ENCODE assay signal across 14 cellular contexts in the genomic region with DNA sequence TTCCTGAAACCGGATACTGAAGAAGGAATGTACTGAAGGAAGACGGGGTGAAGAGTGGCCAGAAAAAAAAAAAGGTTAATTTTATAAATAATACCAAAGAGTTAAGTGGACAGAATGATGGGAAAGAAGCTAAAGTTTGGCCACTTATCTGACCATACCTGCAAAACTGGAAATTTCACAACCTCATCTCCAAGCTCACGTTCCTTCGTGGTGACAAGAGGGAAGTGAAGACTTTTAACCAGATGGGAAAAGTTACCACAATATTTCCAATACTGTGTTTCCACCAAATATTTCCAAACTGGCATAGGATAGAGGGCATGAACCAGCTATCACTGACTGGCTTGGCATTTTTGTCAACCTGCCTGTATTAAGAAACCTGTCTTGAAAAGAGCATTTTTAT. TPM values are rescaled to one million over a fixed set of nuclear protein-coding genes. Genes with fewer than 3 reads are reported as not detected.
DNase-seq lines count a peak whose midpoint lies in the region; TF ChIP-seq lines count a peak whose summit lies in the region.
"Had no signal": no experiment of that assay in that cellular context is flagged by ENCODE, and none has a peak within 500 bp of the region (broad histone marks: within the 10 kb centered on the region; RNA-seq: fewer than 3 reads in every experiment).

No MANE protein-coding gene starts in this region.

- WGBS in mammary epithelial cell (ENCODE audit: low coverage, missing lambda C conversion rate) = 54% methylated on average over 4 of the region's 4 CpGs

- H3K36me3 ChIP-seq in BLaER1 (no peaks in the 10 kb centered on the region; the same call in 1 of the 2 replicates), mammary epithelial cell (ENCODE audit: insufficient read depth, low read length) (no peaks in the 10 kb centered on the region), parathyroid adenoma (ENCODE audit: control insufficient read depth, insufficient read depth, low read length) (no peaks in the 10 kb centered on the region), colonic mucosa (no peaks in the 10 kb centered on the region)
- H3K36me3 ChIP-seq: Peyer's patch had no signal

- dilution Hi-C loops in mammary epithelial cell (cut with HindIII; ENCODE audit: low sequenced_read_pairs) = no loop called here

- H2AFZ ChIP-seq in mammary epithelial cell (ENCODE audit: low read depth, low read length) (no peak overlapping the region), parathyroid adenoma (no peak overlapping the region)

- CTCF ChIA-PET in mammary epithelial cell (lab: Charles Lee; ENCODE audit: low non-redundant PET) = no interaction called here

- intact Hi-C loops in mammary epithelial cell (cut with micrococcal nuclease) (loop anchor here (5.0 kb wide), 1 partner anchor 160 kb away; no protein-coding TSS in a partner anchor), colonic mucosa (cut with DNase I) (no loop called here)

- H3K27me3 ChIP-seq in BLaER1 = no peaks in the 10 kb centered on the region
- no peaks in the 10 kb centered on the region for H3K27me3 ChIP-seq in mammary epithelial cell (ENCODE audit: insufficient read depth, low read length)
- no peaks in the 10 kb centered on the region for H3K27me3 ChIP-seq in parathyroid adenoma (ENCODE audit: control insufficient read depth, insufficient read depth, low read length)
- H3K27me3 ChIP-seq in colonic mucosa = no peaks in the 10 kb centered on the region
- H3K27me3 ChIP-seq: Peyer's patch had no signal

- H3K4me2 ChIP-seq in BLaER1 = peak overlapping the region; percentile 88
- peak overlapping the region; percentile 2 for H3K4me2 ChIP-seq in mammary epithelial cell (ENCODE audit: insufficient read depth, low read depth, low read length)
- peak overlapping the region; percentile 0 for H3K4me2 ChIP-seq in parathyroid adenoma (ENCODE audit: low read length)

- peaks cover 5% of the 10 kb centered on the region; the same call in 1 of the 2 replicates for H3K9me3 ChIP-seq in BLaER1
- no peaks in the 10 kb centered on the region for H3K9me3 ChIP-seq in mammary epithelial cell (replicated peaks; ENCODE audit: insufficient read depth, low read length)
- no peaks in the 10 kb centered on the region for H3K9me3 ChIP-seq in parathyroid adenoma (ENCODE audit: control insufficient read depth, low read length)
- H3K9me3 ChIP-seq in colonic mucosa = no peaks in the 10 kb centered on the region
- H3K9me3 ChIP-seq: Peyer's patch had no signal

- TF ChIP-seq CTCF in mammary epithelial cell (conservative IDR thresholded peaks at IDR 0.05 in 1 of 2, IDR thresholded peaks at IDR 0.05 in 1 of 2; ENCODE audit: extremely low read depth in 1 of 2, insufficient read depth in 1 of 2, low read depth in 1 of 2, low read length in 2 of 2) = no peak
- TF ChIP-seq CTCF in parathyroid adenoma (IDR thresholded peaks at IDR 0.05) = no peak
- TF ChIP-seq CTCF in colonic mucosa (IDR thresholded peaks at IDR 0.05) = no peak

- H3K4me3 ChIP-seq in BLaER1 = peak overlapping the region; percentile 60
- no peak overlapping the region for H3K4me3 ChIP-seq in mammary epithelial cell (replicated peaks in 1 of 3; ENCODE audit: insufficient read depth in 1 of 3, low read depth in 2 of 3, low read length in 3 of 3)
- no peak overlapping the region for H3K4me3 ChIP-seq in parathyroid adenoma (ENCODE audit: low read depth, low read length)
- H3K4me3 ChIP-seq in colonic mucosa = no peak overlapping the region

- H3K4me1 ChIP-seq in BLaER1 = peaks cover 96% of the 10 kb centered on the region
- H3K4me1 ChIP-seq in mammary epithelial cell (ENCODE audit: insufficient read depth, low read length) = peaks cover 69% of the 10 kb centered on the region
- H3K4me1 ChIP-seq in parathyroid adenoma = peaks cover 16% of the 10 kb centered on the region
- no peaks in the 10 kb centered on the region for H3K4me1 ChIP-seq in colonic mucosa

- H3K27ac ChIP-seq in BLaER1 (peak overlapping the region; percentile 90), mammary epithelial cell (ENCODE audit: insufficient read depth, low read depth, low read length) (no peak overlapping the region), parathyroid adenoma (peak overlapping the region; percentile 64), colonic mucosa (no peak overlapping the region)

- peak; percentile 10 for DNase-seq in GF-D8 (lab: John Stamatoyannopoulos, UW)
- DNase-seq in mammary epithelial cell = peak; percentile 25
- DNase-seq in colonic mucosa = no peak
- DNase-seq in mesenteric fat pad (ENCODE audit: low spot score) = no peak
- DNase-seq in globus pallidus (ENCODE audit: low spot score) = no peak
- DNase-seq: activated CD4-positive, alpha-beta T cell treated with anti-CD3 and anti-CD28 coated beads, Interleukin-2, amount 10 ng/mL, durations not matched to agents 7 days and 5 days; activated effector memory CD4-positive, alpha-beta T cell treated with anti-CD3 and anti-CD28 coated beads, Interleukin-2, amount 50 U/mL, for 16 hours; NCI-H1417; NCI-H510A; Peyer's patch; stimulated activated CD4-positive, alpha-beta T cell treated with anti-CD3 and anti-CD28 coated beads, Interleukin-2, amount 100 ng/mL, for 48 hours; T-helper 17 cell had no signal

- no peaks in the 10 kb centered on the region for H3K79me2 ChIP-seq in mammary epithelial cell (ENCODE audit: insufficient read depth, low read length)
- no peaks in the 10 kb centered on the region for H3K79me2 ChIP-seq in parathyroid adenoma

- H4K20me1 ChIP-seq in BLaER1 (no peaks in the 10 kb centered on the region), mammary epithelial cell (ENCODE audit: insufficient read depth, low read length) (no peaks in the 10 kb centered on the region)

- in situ Hi-C loops in mammary epithelial cell (cut with MboI; ENCODE audit: low sequenced_read_pairs in 2 of 2) = no loop called here

- H3K9ac ChIP-seq in BLaER1 = peak overlapping the region; percentile 76
- H3K9ac ChIP-seq in mammary epithelial cell (ENCODE audit: insufficient read depth, low read length) = no peak overlapping the region
- no peak overlapping the region for H3K9ac ChIP-seq in parathyroid adenoma
- no peak overlapping the region for H3K9ac ChIP-seq in colonic mucosa (ENCODE audit: low read depth in 2 of 2, low read length in 2 of 2)

- BruUV-seq in mammary epithelial cell (replicated peaks; lab: Mats Ljungman, UMichigan) = no TSS peak

RNA-seq across cellular contexts. Expression of a gene that starts 56.4 kb away (rescaled TPM):
- 1 to 10 TPM in 1 of 2 donors, under 1 TPM in 1; 0.45 to 2.8 TPM for total RNA-seq in mammary epithelial cell
- 0.57 TPM for polyA plus RNA-seq in mammary epithelial cell
- 1.4 TPM for polyA minus RNA-seq in mammary epithelial cell
- 10 to 100 TPM in 1 of 2 donors, 1 to 10 TPM in 1; 9.3 to 10.1 TPM for total RNA-seq in colonic mucosa
- 7.3 TPM for total RNA-seq in mesenteric fat pad

Comparison
In these comparisons a context has a peak if more than half of its experiments do, and no peak if none do; other contexts are left out.
1. H3K27ac ChIP-seq: peak in BLaER1 (single experiment) and parathyroid adenoma (single experiment); none in mammary epithelial cell (single experiment) and colonic mucosa (single experiment).
2. H3K4me2 ChIP-seq: peak in every context shown above with its lines; median percentile 88 in BLaER1; 2 in mammary epithelial cell; 0 in parathyroid adenoma.
3. DNase-seq: peak in GF-D8 (single experiment) and mammary epithelial cell (single experiment); none in colonic mucosa (single experiment), mesenteric fat pad (single experiment) and globus pallidus (single experiment).